ENCODE assay signal across 13 cellular contexts in genomic region chr4:2836391-2836859, GRCh38. TPM values are rescaled to one million over a fixed set of nuclear protein-coding genes. Genes with fewer than 3 reads are reported as not detected.
DNase-seq lines count a peak whose midpoint lies in the region; ATAC-seq and TF ChIP-seq lines count a peak whose summit lies in the region.
"Had no signal": no experiment of that assay in that cellular context is flagged by ENCODE, and none has a peak within 500 bp of the region (broad histone marks: within the 10 kb centered on the region; RNA-seq: fewer than 3 reads in every experiment).

No MANE protein-coding gene starts in this region.

- 76% methylated on average over 5 of the region's 5 CpGs for WGBS in urinary bladder

- H3K9me3 ChIP-seq in left ventricle myocardium inferior (replicated peaks), result no peaks in the 10 kb centered on the region
- H3K9me3 ChIP-seq: gastrocnemius medialis had no signal

- peak overlapping the region; percentile 83 for H3K4me3 Mint-ChIP-seq in activated naive CD8-positive, alpha-beta T cell treated with anti-CD3 and anti-CD28 coated beads, Interleukin-2, amount 10 ng/mL, durations not matched to agents 7 days and 5 days
- H3K4me3 Mint-ChIP-seq in naive B cell, result peak overlapping the region in 7 of 8 donors; percentile 47 to 90 (median 56)
- H3K4me3 Mint-ChIP-seq: GM23338, neural progenitor cell had no signal

- H3K4me1 Mint-ChIP-seq in activated naive CD8-positive, alpha-beta T cell treated with anti-CD3 and anti-CD28 coated beads, Interleukin-2, amount 10 ng/mL, durations not matched to agents 7 days and 5 days, result peaks cover 37% of the 10 kb centered on the region
- peaks cover 57 to 88% (median 75%) of the 10 kb centered on the region in 3 donors for H3K4me1 Mint-ChIP-seq in naive B cell

- intact Hi-C loops in left ventricle myocardium inferior (cut with micrococcal nuclease) (no loop called here), Right ventricle myocardium superior (cut with DNase I) (no loop called here)

- H3K4me1 ChIP-seq in left ventricle myocardium inferior (peaks cover 42% of the 10 kb centered on the region), urinary bladder (ENCODE audit: insufficient read depth) (peaks cover 2% of the 10 kb centered on the region)

- no peaks in the 10 kb centered on the region for H3K27me3 Mint-ChIP-seq in activated naive CD8-positive, alpha-beta T cell treated with anti-CD3 and anti-CD28 coated beads, Interleukin-2, amount 10 ng/mL, durations not matched to agents 7 days and 5 days
- no peaks in the 10 kb centered on the region for H3K27me3 Mint-ChIP-seq in naive B cell

- H3K4me3 ChIP-seq in left ventricle myocardium inferior (no peak overlapping the region), urinary bladder (ENCODE audit: low read depth, low read length) (no peak overlapping the region)
- H3K4me3 ChIP-seq: gastrocnemius medialis, GM23338, neural progenitor cell had no signal

- DNase-seq in left ventricle myocardium inferior (peak; percentile 13), Right ventricle myocardium superior (no peak), naive B cell (no peak), NCI-H146 treated with DMSO at 0.1 percent for 48 hours (lab: John Stamatoyannopoulos, UW; ENCODE audit: unreplicated experiment) (no peak), EL (no peak)
- no peak for DNase-seq in activated naive CD8-positive, alpha-beta T cell treated with anti-CD3 and anti-CD28 coated beads, Interleukin-2, amount 10 ng/mL, durations not matched to agents 7 days and 5 days
- no peak for DNase-seq in central memory CD4-positive, alpha-beta T cell
- DNase-seq: DMS79 treated with DMSO at 0.1 percent for 48 hours; effector CD4-positive, alpha-beta T cell had no signal

- no peak for TF ChIP-seq CTCF in left ventricle myocardium inferior (IDR thresholded peaks at IDR 0.05; ENCODE audit: borderline replicate concordance)

- peaks cover 43% of the 10 kb centered on the region for H3K36me3 ChIP-seq in left ventricle myocardium inferior
- H3K36me3 ChIP-seq in urinary bladder (ENCODE audit: insufficient read depth), result peaks cover under 1% of the 10 kb centered on the region

- ATAC-seq in Right ventricle myocardium superior (ENCODE audit: poor library complexity) (no peak), naive B cell (ENCODE audit: low read depth in 2 of 2) (no peak)
- no peak for ATAC-seq in activated naive CD8-positive, alpha-beta T cell treated with anti-CD3 and anti-CD28 coated beads, Interleukin-2, amount 10 ng/mL, durations not matched to agents 7 days and 5 days (ENCODE audit: low read depth)
- ATAC-seq: gastrocnemius medialis had no signal

- POLR2A ChIA-PET in activated naive CD8-positive, alpha-beta T cell treated with anti-CD3 and anti-CD28 coated beads, Interleukin-2, amount 10 ng/mL, durations not matched to agents 7 days and 5 days (lab: Charles Lee), result interaction anchor here (1.5 to 2.7 kb wide), 2 partner anchors 24 to 51 kb away, joined by 4 to 17 read pairs; no protein-coding TSS in a partner anchor

- peak overlapping the region; percentile 95 for H3K27ac Mint-ChIP-seq in activated naive CD8-positive, alpha-beta T cell treated with anti-CD3 and anti-CD28 coated beads, Interleukin-2, amount 10 ng/mL, durations not matched to agents 7 days and 5 days
- H3K27ac Mint-ChIP-seq in naive B cell, result peak overlapping the region in 4 of 6 donors; percentile 81 to 99 (median 89)
- H3K27ac Mint-ChIP-seq: neural progenitor cell had no signal

- peaks cover 22% of the 10 kb centered on the region for H3K36me3 Mint-ChIP-seq in activated naive CD8-positive, alpha-beta T cell treated with anti-CD3 and anti-CD28 coated beads, Interleukin-2, amount 10 ng/mL, durations not matched to agents 7 days and 5 days
- H3K36me3 Mint-ChIP-seq in naive B cell, result peaks cover 4 to 19% of the 10 kb centered on the region in 2 donors

- no peaks in the 10 kb centered on the region for H3K27me3 ChIP-seq in left ventricle myocardium inferior (ENCODE audit: low read depth)
- H3K27me3 ChIP-seq: gastrocnemius medialis, neural progenitor cell had no signal

- peaks cover 4% of the 10 kb centered on the region for H3K9me3 Mint-ChIP-seq in activated naive CD8-positive, alpha-beta T cell treated with anti-CD3 and anti-CD28 coated beads, Interleukin-2, amount 10 ng/mL, durations not matched to agents 7 days and 5 days
- H3K9me3 Mint-ChIP-seq in naive B cell, result peaks cover 0 to 4% (median 0%) of the 10 kb centered on the region in 7 donors

- peak overlapping the region; percentile 55 for H3K27ac ChIP-seq in left ventricle myocardium inferior (replicated peaks)
- H3K27ac ChIP-seq in urinary bladder (ENCODE audit: low read depth), result peak overlapping the region; percentile 25
- H3K27ac ChIP-seq: neural progenitor cell had no signal

RNA-seq across cellular contexts. Expression of gene ADD1, which starts 7.2 kb away (rescaled TPM):
- total RNA-seq in left ventricle myocardium inferior, result 212 TPM
- total RNA-seq in Right ventricle myocardium superior, result 217 TPM
- 100 to 1,000 TPM; 261 to 276 TPM for total RNA-seq in activated naive CD8-positive, alpha-beta T cell treated with anti-CD3 and anti-CD28 coated beads, Interleukin-2, amount 10 ng/mL, durations not matched to agents 7 days and 5 days
- 100 to 1,000 TPM; 325 to 440 (median 349) TPM for polyA plus RNA-seq in naive B cell (ENCODE audit: low read depth in 6 of 6)
- 224 TPM for total RNA-seq in urinary bladder
- polyA plus RNA-seq in urinary bladder, result 277 TPM

RNA-seq across cellular contexts. Expression of gene SH3BP2, which starts 43.5 kb away (rescaled TPM):
- 24.7 TPM for total RNA-seq in left ventricle myocardium inferior
- total RNA-seq in Right ventricle myocardium superior, result 24.9 TPM
- total RNA-seq in activated naive CD8-positive, alpha-beta T cell treated with anti-CD3 and anti-CD28 coated beads, Interleukin-2, amount 10 ng/mL, durations not matched to agents 7 days and 5 days, result 10 to 100 TPM; 82.6 to 83.7 TPM
- 10 to 100 TPM; 14.3 to 91.1 (median 28.7) TPM for polyA plus RNA-seq in naive B cell (ENCODE audit: low read depth in 6 of 6)
- total RNA-seq in urinary bladder, result 26.0 TPM
- polyA plus RNA-seq in urinary bladder, result 18.8 TPM
